ENCODE assay signal across 8 cellular contexts in the genomic region with DNA sequence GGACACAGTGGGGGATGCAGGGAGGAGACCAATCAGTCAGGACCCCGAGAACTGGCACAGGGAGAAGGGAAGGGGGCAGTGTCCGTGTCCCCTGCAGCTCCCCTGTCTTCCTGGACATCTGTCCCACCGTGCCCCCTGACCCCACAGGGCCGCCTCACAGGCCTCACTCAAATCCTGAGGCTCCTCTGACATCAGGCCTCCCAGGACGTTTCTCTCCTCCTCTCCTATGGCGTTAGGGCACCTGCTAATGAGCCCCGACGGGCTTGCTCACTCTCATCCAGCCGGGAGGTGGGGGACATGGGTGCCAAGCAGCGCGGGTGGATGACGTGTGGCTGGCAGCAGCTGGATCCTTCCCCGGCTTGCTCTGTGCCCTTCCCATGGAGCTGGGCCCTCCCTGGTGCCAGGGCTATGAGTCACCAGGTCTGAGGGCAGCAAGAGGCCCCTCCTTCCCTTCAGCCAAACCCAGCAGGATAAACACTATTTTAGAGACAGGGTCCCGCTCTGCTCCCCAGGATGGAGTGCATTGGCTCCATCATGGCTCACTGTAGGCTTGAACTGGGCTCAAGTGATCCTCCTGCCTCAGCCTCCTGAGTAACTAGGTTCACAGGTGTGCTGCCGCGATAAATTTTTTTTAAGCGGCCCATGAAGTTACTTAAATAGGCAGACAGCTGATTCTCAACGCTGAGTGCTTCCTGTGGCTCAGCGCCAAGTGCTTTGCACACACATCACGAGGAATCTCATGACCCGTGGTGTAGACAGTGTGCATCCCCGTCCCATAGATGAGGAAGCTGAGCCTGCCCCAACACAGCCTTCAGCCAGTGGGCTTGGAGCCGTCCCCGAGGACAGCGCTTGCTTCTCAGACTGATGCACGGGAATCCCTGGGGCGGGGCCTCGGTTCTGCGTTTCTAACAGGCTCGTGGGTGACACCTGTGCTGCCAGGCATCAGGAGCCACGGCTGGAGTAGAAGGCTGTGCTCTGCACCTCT.
DNase-seq lines count a peak whose midpoint lies in the region; ATAC-seq lines count a peak whose summit lies in the region.

No MANE protein-coding gene starts in this region.

- intact Hi-C loops in sciatic nerve (cut with DNase I), result no loop called here

- H3K4me3 ChIP-seq in GM23248, result no peak overlapping the region

- H3K36me3 ChIP-seq in GM23248 (ENCODE audit: low read depth), result no peaks in the 10 kb centered on the region

- DNase-seq in GM23248 (peak; percentile 55), NOMO-1 treated with dmso at 0.1 percent for 144 hours (lab: John Stamatoyannopoulos, UW; ENCODE audit: unreplicated experiment) (peak; percentile 40), globus pallidus (ENCODE audit: low spot score) (peak; percentile 94), sciatic nerve (ENCODE audit: low spot score) (peak; percentile 86), Kasumi-1 (lab: John Stamatoyannopoulos, UW) (no peak), G401 (ENCODE audit: low spot score) (no peak), cortex of kidney (lab: John Stamatoyannopoulos, UW) (no peak)

- H3K4me2 ChIP-seq in GM23248 (ENCODE audit: unreplicated experiment), result no peak overlapping the region

- no peaks in the 10 kb centered on the region for H3F3A ChIP-seq in GM23248 (ENCODE audit: insufficient read depth)

- peaks cover 8% of the 10 kb centered on the region; the same call in 1 of the 2 replicates for H3K27me3 ChIP-seq in GM23248 (replicated peaks; ENCODE audit: insufficient read depth)

- no peak overlapping the region for H2AFZ ChIP-seq in GM23248

- no peaks in the 10 kb centered on the region for H3K79me2 ChIP-seq in GM23248 (ENCODE audit: insufficient read depth)

- no peaks in the 10 kb centered on the region for H3K9me3 ChIP-seq in GM23248 (ENCODE audit: low read depth)

- no peak overlapping the region for H3K27ac ChIP-seq in GM23248

- WGBS in GM23248 (ENCODE audit: low coverage in 1 of 2, low lambda C conversion rate in 2 of 2, missing lambda C conversion rate in 2 of 2), 2 experiments, result 48 to 56% methylated on average over 31 of the region's 31 CpGs

- ATAC-seq in sciatic nerve (peak; percentile 76), GM21576 (IDR thresholded peaks at IDR 0.05; ENCODE audit: unreplicated experiment) (no peak)

- H3K9me2 ChIP-seq in GM23248 (ENCODE audit: insufficient read depth), result no peaks in the 10 kb centered on the region

- no peaks in the 10 kb centered on the region for H4K20me1 ChIP-seq in GM23248 (ENCODE audit: insufficient read depth)

- no peaks in the 10 kb centered on the region for H3K4me1 ChIP-seq in GM23248 (ENCODE audit: insufficient read depth)

- H3K9ac ChIP-seq in GM23248, result no peak overlapping the region

- in situ Hi-C loops in GM23248 (cut with MboI), result no loop called here
- in situ Hi-C loops in G401 (cut with HindIII; ENCODE audit: low sequenced_read_pairs), result no loop called here

Comparison
In these comparisons a context has a peak if more than half of its experiments do, and no peak if none do; other contexts are left out.
1. DNase-seq: peak in GM23248 (single experiment), NOMO-1 treated with dmso at 0.1 percent for 144 hours (single experiment), globus pallidus (single experiment) and sciatic nerve (single experiment); none in Kasumi-1 (0 of 2), G401 (single experiment) and cortex of kidney (single experiment).